Comparison of ENCODE assay signal across 12 cellular contexts in genomic region chr1:36279110-36279788, GRCh38. TPM values are rescaled to one million over a fixed set of nuclear protein-coding genes. Genes with fewer than 3 reads are reported as not detected.
A peak's percentile ranks its signal among the peaks of the same experiment; 100 is the strongest.
DNase-seq lines count a peak whose midpoint lies in the region; ATAC-seq lines count a peak whose summit lies in the region.
"Had no signal": no experiment of that assay in that cellular context is flagged by ENCODE, and none has a peak within 500 bp of the region (broad histone marks: within the 10 kb centered on the region; RNA-seq: fewer than 3 reads in every experiment).

No MANE protein-coding gene starts in this region.

- H3K36me3 ChIP-seq in skeletal muscle tissue (ENCODE audit: control insufficient read depth in 3 of 3, insufficient read depth in 3 of 3, low read length in 3 of 3) = peaks cover 3 to 9% (median 7%) of the 10 kb centered on the region in 3 donors

- H3K27me3 ChIP-seq in skeletal muscle tissue (ENCODE audit: control insufficient read depth in 3 of 3, insufficient read depth in 3 of 3, low read length in 3 of 3) = no peaks in the 10 kb centered on the region

- H3K4me3 ChIP-seq in skeletal muscle tissue (ENCODE audit: low read length in 3 of 3) = no peak overlapping the region

- H3K27ac ChIP-seq in skeletal muscle tissue (ENCODE audit: low read depth, low read length) = peak overlapping the region; percentile 91

- H3K27me3 Mint-ChIP-seq in activated CD4-positive, alpha-beta memory T cell treated with anti-CD3 and anti-CD28 coated beads for 36 hours = no peaks in the 10 kb centered on the region
- H3K27me3 Mint-ChIP-seq in activated CD4-positive, alpha-beta memory T cell treated with anti-CD3 and anti-CD28 coated beads, Interleukin-2, amount 10 ng/mL, durations not matched to agents 7 days and 5 days = no peaks in the 10 kb centered on the region
- H3K27me3 Mint-ChIP-seq in activated naive CD8-positive, alpha-beta T cell treated with anti-CD3 and anti-CD28 coated beads, Interleukin-2, amount 10 ng/mL, durations not matched to agents 7 days and 5 days = no peaks in the 10 kb centered on the region
- H3K27me3 Mint-ChIP-seq: activated CD8-positive, alpha-beta memory T cell treated with anti-CD3 and anti-CD28 coated beads, Interleukin-2, amount 10 ng/mL, durations not matched to agents 7 days and 5 days; dendritic cell treated with granulocyte-macrophage colony-stimulating factor and Interleukin-4, amounts not matched to agents 40 ng/mL and 50 ng/mL, for 4 days had no signal

- ATAC-seq in activated naive CD8-positive, alpha-beta T cell treated with anti-CD3 and anti-CD28 coated beads, Interleukin-2, amount 10 ng/mL, durations not matched to agents 7 days and 5 days (ENCODE audit: low read depth) = no peak
- ATAC-seq in left cardiac atrium = peak; percentile 76 to 87
- no peak for ATAC-seq in HG03378 (IDR thresholded peaks at IDR 0.05; ENCODE audit: unreplicated experiment)
- ATAC-seq: activated CD8-positive, alpha-beta memory T cell treated with anti-CD3 and anti-CD28 coated beads, Interleukin-2, amount 10 ng/mL, durations not matched to agents 7 days and 5 days had no signal

- intact Hi-C loops in activated CD4-positive, alpha-beta memory T cell treated with anti-CD3 and anti-CD28 coated beads for 36 hours (cut with micrococcal nuclease) = no loop called here
- intact Hi-C loops in left cardiac atrium (cut with DNase I) = no loop called here

- no peaks in the 10 kb centered on the region for H3K9me3 ChIP-seq in skeletal muscle tissue (ENCODE audit: control insufficient read depth in 3 of 3, low read length in 3 of 3)

- POLR2A ChIA-PET in activated CD4-positive, alpha-beta memory T cell treated with anti-CD3 and anti-CD28 coated beads for 36 hours (lab: Charles Lee) = no interaction called here
- POLR2A ChIA-PET in activated CD4-positive, alpha-beta memory T cell treated with anti-CD3 and anti-CD28 coated beads, Interleukin-2, amount 10 ng/mL, durations not matched to agents 7 days and 5 days (lab: Charles Lee) = interaction anchor here (0.8 to 2.4 kb wide), 4 partner anchors 10 to 130 kb away, joined by 3 to 6 read pairs (median 4); partner anchors contain the start of genes THRAP3 and TRAPPC3
- POLR2A ChIA-PET in activated naive CD8-positive, alpha-beta T cell treated with anti-CD3 and anti-CD28 coated beads, Interleukin-2, amount 10 ng/mL, durations not matched to agents 7 days and 5 days (lab: Charles Lee) = no interaction called here

- peaks cover 20 to 30% (median 30%) of the 10 kb centered on the region in 3 donors for H3K4me1 ChIP-seq in skeletal muscle tissue (ENCODE audit: control insufficient read depth in 3 of 3, insufficient read depth in 3 of 3, low read length in 3 of 3)

- peak overlapping the region in 1 of 3 donors; percentile 5 for H3K9ac ChIP-seq in skeletal muscle tissue (ENCODE audit: low read depth in 1 of 3, low read length in 3 of 3)

- no peak for DNase-seq in activated CD4-positive, alpha-beta memory T cell treated with anti-CD3 and anti-CD28 coated beads for 36 hours
- no peak for DNase-seq in activated CD4-positive, alpha-beta memory T cell treated with anti-CD3 and anti-CD28 coated beads, Interleukin-2, amount 10 ng/mL, durations not matched to agents 7 days and 5 days
- no peak for DNase-seq in activated naive CD8-positive, alpha-beta T cell treated with anti-CD3 and anti-CD28 coated beads, Interleukin-2, amount 10 ng/mL, durations not matched to agents 7 days and 5 days
- DNase-seq in left cardiac atrium (no peak), medulla oblongata (ENCODE audit: extremely low spot score) (no peak), UCSD-AML1 (lab: John Stamatoyannopoulos, UW; ENCODE audit: unreplicated experiment) (no peak)
- DNase-seq: activated CD8-positive, alpha-beta memory T cell treated with anti-CD3 and anti-CD28 coated beads, Interleukin-2, amount 10 ng/mL, durations not matched to agents 7 days and 5 days; NCI-H524; stimulated activated CD4-positive, alpha-beta T cell treated with anti-CD3 and anti-CD28 coated beads, Interleukin-4, amount 100 ng/mL, for 24 hours had no signal

- H3K9me3 Mint-ChIP-seq in activated CD4-positive, alpha-beta memory T cell treated with anti-CD3 and anti-CD28 coated beads for 36 hours = no peaks in the 10 kb centered on the region
- H3K9me3 Mint-ChIP-seq in activated CD4-positive, alpha-beta memory T cell treated with anti-CD3 and anti-CD28 coated beads, Interleukin-2, amount 10 ng/mL, durations not matched to agents 7 days and 5 days = no peaks in the 10 kb centered on the region
- H3K9me3 Mint-ChIP-seq in activated naive CD8-positive, alpha-beta T cell treated with anti-CD3 and anti-CD28 coated beads, Interleukin-2, amount 10 ng/mL, durations not matched to agents 7 days and 5 days = no peaks in the 10 kb centered on the region
- H3K9me3 Mint-ChIP-seq: dendritic cell treated with granulocyte-macrophage colony-stimulating factor and Interleukin-4, amounts not matched to agents 40 ng/mL and 50 ng/mL, for 4 days had no signal

- peaks cover 38% of the 10 kb centered on the region for H3K4me1 Mint-ChIP-seq in activated CD4-positive, alpha-beta memory T cell treated with anti-CD3 and anti-CD28 coated beads for 36 hours (ENCODE audit: low read depth)
- H3K4me1 Mint-ChIP-seq in activated CD4-positive, alpha-beta memory T cell treated with anti-CD3 and anti-CD28 coated beads, Interleukin-2, amount 10 ng/mL, durations not matched to agents 7 days and 5 days = peaks cover 24% of the 10 kb centered on the region
- H3K4me1 Mint-ChIP-seq in activated naive CD8-positive, alpha-beta T cell treated with anti-CD3 and anti-CD28 coated beads, Interleukin-2, amount 10 ng/mL, durations not matched to agents 7 days and 5 days = peaks cover 9% of the 10 kb centered on the region

- CTCF ChIA-PET in activated CD4-positive, alpha-beta memory T cell treated with anti-CD3 and anti-CD28 coated beads for 36 hours (lab: Charles Lee) = interaction anchor here (0.6 to 5.7 kb wide), 6 partner anchors 21 to 259 kb away, joined by 3 to 38 read pairs (median 3); partner anchors contain the start of gene TRAPPC3
- CTCF ChIA-PET in activated CD4-positive, alpha-beta memory T cell treated with anti-CD3 and anti-CD28 coated beads, Interleukin-2, amount 10 ng/mL, durations not matched to agents 7 days and 5 days (lab: Charles Lee) = interaction anchor here (0.5 to 5.9 kb wide), 4 partner anchors 9 to 129 kb away, joined by 3 to 40 read pairs (median 4); partner anchors contain the start of gene TRAPPC3

- H3K27ac Mint-ChIP-seq in activated CD4-positive, alpha-beta memory T cell treated with anti-CD3 and anti-CD28 coated beads for 36 hours = peak overlapping the region; percentile 18
- H3K27ac Mint-ChIP-seq in activated CD4-positive, alpha-beta memory T cell treated with anti-CD3 and anti-CD28 coated beads, Interleukin-2, amount 10 ng/mL, durations not matched to agents 7 days and 5 days = no peak overlapping the region
- peak overlapping the region; percentile 30 for H3K27ac Mint-ChIP-seq in activated naive CD8-positive, alpha-beta T cell treated with anti-CD3 and anti-CD28 coated beads, Interleukin-2, amount 10 ng/mL, durations not matched to agents 7 days and 5 days
- H3K27ac Mint-ChIP-seq: activated CD8-positive, alpha-beta memory T cell treated with anti-CD3 and anti-CD28 coated beads, Interleukin-2, amount 10 ng/mL, durations not matched to agents 7 days and 5 days; dendritic cell treated with granulocyte-macrophage colony-stimulating factor and Interleukin-4, amounts not matched to agents 40 ng/mL and 50 ng/mL, for 4 days had no signal

- H3K4me3 Mint-ChIP-seq in activated CD4-positive, alpha-beta memory T cell treated with anti-CD3 and anti-CD28 coated beads for 36 hours = no peak overlapping the region
- H3K4me3 Mint-ChIP-seq in activated CD4-positive, alpha-beta memory T cell treated with anti-CD3 and anti-CD28 coated beads, Interleukin-2, amount 10 ng/mL, durations not matched to agents 7 days and 5 days = no peak overlapping the region
- no peak overlapping the region for H3K4me3 Mint-ChIP-seq in activated naive CD8-positive, alpha-beta T cell treated with anti-CD3 and anti-CD28 coated beads, Interleukin-2, amount 10 ng/mL, durations not matched to agents 7 days and 5 days
- H3K4me3 Mint-ChIP-seq: activated CD8-positive, alpha-beta memory T cell treated with anti-CD3 and anti-CD28 coated beads, Interleukin-2, amount 10 ng/mL, durations not matched to agents 7 days and 5 days; dendritic cell treated with granulocyte-macrophage colony-stimulating factor and Interleukin-4, amounts not matched to agents 40 ng/mL and 50 ng/mL, for 4 days had no signal

- H3K36me3 Mint-ChIP-seq in activated CD4-positive, alpha-beta memory T cell treated with anti-CD3 and anti-CD28 coated beads for 36 hours = peaks cover 10% of the 10 kb centered on the region
- H3K36me3 Mint-ChIP-seq in activated CD4-positive, alpha-beta memory T cell treated with anti-CD3 and anti-CD28 coated beads, Interleukin-2, amount 10 ng/mL, durations not matched to agents 7 days and 5 days (ENCODE audit: low read depth) = peaks cover 22% of the 10 kb centered on the region
- peaks cover 8% of the 10 kb centered on the region for H3K36me3 Mint-ChIP-seq in activated naive CD8-positive, alpha-beta T cell treated with anti-CD3 and anti-CD28 coated beads, Interleukin-2, amount 10 ng/mL, durations not matched to agents 7 days and 5 days

RNA-seq across cellular contexts. Expression of gene SH3D21, which starts 26.9 kb away (rescaled TPM):
- total RNA-seq in activated CD4-positive, alpha-beta memory T cell treated with anti-CD3 and anti-CD28 coated beads for 36 hours = 10 to 100 TPM; 16.9 to 18.1 TPM
- 10 to 100 TPM; 18.9 to 19.3 TPM for total RNA-seq in activated CD4-positive, alpha-beta memory T cell treated with anti-CD3 and anti-CD28 coated beads, Interleukin-2, amount 10 ng/mL, durations not matched to agents 7 days and 5 days
- total RNA-seq in activated naive CD8-positive, alpha-beta T cell treated with anti-CD3 and anti-CD28 coated beads, Interleukin-2, amount 10 ng/mL, durations not matched to agents 7 days and 5 days = 10 to 100 TPM; 24.9 to 26.5 TPM
- total RNA-seq in left cardiac atrium = 1 to 10 TPM; 2.5 to 3.0 TPM
- 0.52 TPM for total RNA-seq in skeletal muscle tissue

RNA-seq across cellular contexts. Expression of gene EVA1B, which starts 44.2 kb away (rescaled TPM):
- 10 to 100 TPM; 11.6 to 12.8 TPM for total RNA-seq in activated CD4-positive, alpha-beta memory T cell treated with anti-CD3 and anti-CD28 coated beads for 36 hours
- total RNA-seq in activated CD4-positive, alpha-beta memory T cell treated with anti-CD3 and anti-CD28 coated beads, Interleukin-2, amount 10 ng/mL, durations not matched to agents 7 days and 5 days = 10 to 100 TPM; 25.5 to 28.7 TPM
- total RNA-seq in activated naive CD8-positive, alpha-beta T cell treated with anti-CD3 and anti-CD28 coated beads, Interleukin-2, amount 10 ng/mL, durations not matched to agents 7 days and 5 days = 10 to 100 TPM; 11.6 to 14.1 TPM
- total RNA-seq in left cardiac atrium (10 to 100 TPM; 15.6 to 16.7 TPM), skeletal muscle tissue (40.7 TPM)

RNA-seq across cellular contexts. Expression of gene THRAP3, which starts 55.0 kb away (rescaled TPM):
- total RNA-seq in activated CD4-positive, alpha-beta memory T cell treated with anti-CD3 and anti-CD28 coated beads for 36 hours = 100 to 1,000 TPM; 135 to 138 TPM
- total RNA-seq in activated CD4-positive, alpha-beta memory T cell treated with anti-CD3 and anti-CD28 coated beads, Interleukin-2, amount 10 ng/mL, durations not matched to agents 7 days and 5 days = 100 to 1,000 TPM; 128 to 133 TPM
- 100 to 1,000 TPM; 125 to 130 TPM for total RNA-seq in activated naive CD8-positive, alpha-beta T cell treated with anti-CD3 and anti-CD28 coated beads, Interleukin-2, amount 10 ng/mL, durations not matched to agents 7 days and 5 days
- total RNA-seq in left cardiac atrium (10 to 100 TPM; 55.9 to 77.0 TPM), skeletal muscle tissue (51.7 TPM)

Comparison
In these comparisons a context has a peak if more than half of its experiments do, and no peak if none do; other contexts are left out.
1. ATAC-seq: peak in left cardiac atrium (2 of 2); none in activated naive CD8-positive, alpha-beta T cell treated with anti-CD3 and anti-CD28 coated beads, Interleukin-2, amount 10 ng/mL, durations not matched to agents 7 days and 5 days (single experiment) and HG03378 (single experiment).
2. RNA of gene SH3D21, which starts 26.9 kb away (total RNA-seq): 24.9 to 26.5 TPM in activated naive CD8-positive, alpha-beta T cell treated with anti-CD3 and anti-CD28 coated beads, Interleukin-2, amount 10 ng/mL, durations not matched to agents 7 days and 5 days, 18.9 to 19.3 TPM in activated CD4-positive, alpha-beta memory T cell treated with anti-CD3 and anti-CD28 coated beads, Interleukin-2, amount 10 ng/mL, durations not matched to agents 7 days and 5 days and 16.9 to 18.1 TPM in activated CD4-positive, alpha-beta memory T cell treated with anti-CD3 and anti-CD28 coated beads for 36 hours; 2.5 to 3.0 TPM in left cardiac atrium and 0.52 TPM in skeletal muscle tissue (single experiment); every median in the first group is over 4 times any median in the second.